Comparison of ENCODE assay signal across 2 cellular contexts in the genomic region with DNA sequence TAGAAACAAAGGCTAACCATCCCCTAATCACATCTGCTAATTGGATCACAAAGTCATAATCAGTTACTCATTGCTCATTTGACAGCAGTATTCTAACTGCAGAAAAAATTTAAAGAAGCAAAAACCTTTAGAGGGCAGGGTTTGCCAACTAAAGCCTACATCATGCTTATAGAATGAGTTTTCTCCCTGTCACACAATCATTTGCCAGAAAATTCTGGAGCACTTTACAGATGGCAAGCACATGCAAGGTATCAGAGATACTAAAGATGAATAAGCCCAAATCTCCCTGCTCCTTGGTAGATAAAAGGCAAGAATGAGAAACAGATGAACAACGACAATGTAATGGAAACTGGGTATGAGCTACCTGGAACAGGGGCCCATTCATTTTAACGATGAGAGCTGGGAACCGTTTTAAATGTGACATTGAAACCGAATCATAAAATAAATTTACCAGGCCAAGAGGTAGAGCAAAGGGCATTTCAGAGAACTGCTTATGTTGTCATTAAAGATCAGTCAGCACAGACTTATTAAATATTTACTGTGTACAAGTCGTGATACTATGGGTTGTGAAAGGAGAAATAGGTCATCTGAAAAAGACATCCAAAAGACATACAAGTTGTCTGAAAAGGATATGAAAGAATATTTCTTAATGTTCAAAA.
TF ChIP-seq lines count a peak whose summit lies in the region.

No MANE protein-coding gene starts in this region.

TF ChIP-seq in A549, 52 proteins besides CTCF, POLR2A, EP300 and RAD21:
- TF ChIP-seq SMC3 (IDR thresholded peaks at IDR 0.05) (no peak), EHF (CRISPR knock-in tag; IDR thresholded peaks at IDR 0.05) (no peak), RARB (CRISPR knock-in tag; IDR thresholded peaks at IDR 0.05) (no peak), EHMT2 (IDR thresholded peaks at IDR 0.05; ENCODE audit: low read depth) (no peak), BCL3 (IDR thresholded peaks at IDR 0.05) (no peak), NPAS2 (CRISPR knock-in tag; IDR thresholded peaks at IDR 0.05; ENCODE audit: borderline replicate concordance) (no peak)

TF ChIP-seq in HepG2, 621 proteins besides CTCF, POLR2A, EP300 and RAD21:
- peak; percentile 69; the same call in 1 of the 2 replicates for TF ChIP-seq HOMEZ (CRISPR knock-in tag; IDR thresholded peaks at IDR 0.05; ENCODE audit: low read depth)
- no peak for TF ChIP-seq NCOA2 (CRISPR knock-in tag; IDR thresholded peaks at IDR 0.05)
- TF ChIP-seq ZNF326 (CRISPR knock-in tag; IDR thresholded peaks at IDR 0.05; ENCODE audit: borderline replicate concordance) = no peak
- no peak for TF ChIP-seq ZBTB43 (CRISPR knock-in tag; conservative IDR thresholded peaks at IDR 0.05)
- no peak for TF ChIP-seq SOX13 (IDR thresholded peaks at IDR 0.05)
- no peak for TF ChIP-seq SOX13 (CRISPR knock-in tag; conservative IDR thresholded peaks at IDR 0.05 in 1 of 2, IDR thresholded peaks at IDR 0.05 in 1 of 2)
- TF ChIP-seq, protein P1, sequence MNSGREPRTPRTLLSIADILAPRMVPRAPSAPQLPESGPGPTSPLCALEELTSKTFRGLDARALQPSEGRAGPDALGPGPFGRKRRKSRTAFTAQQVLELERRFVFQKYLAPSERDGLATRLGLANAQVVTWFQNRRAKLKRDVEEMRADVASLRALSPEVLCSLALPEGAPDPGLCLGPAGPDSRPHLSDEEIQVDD (CRISPR knock-in tag; IDR thresholded peaks at IDR 0.05; ENCODE audit: borderline replicate concordance) = no peak
- TF ChIP-seq STAG1 (CRISPR knock-in tag; IDR thresholded peaks at IDR 0.05) = 0 out of 2 replicates have a peak, but pooled peaks have one; percentile 11
